In the genomic region with DNA sequence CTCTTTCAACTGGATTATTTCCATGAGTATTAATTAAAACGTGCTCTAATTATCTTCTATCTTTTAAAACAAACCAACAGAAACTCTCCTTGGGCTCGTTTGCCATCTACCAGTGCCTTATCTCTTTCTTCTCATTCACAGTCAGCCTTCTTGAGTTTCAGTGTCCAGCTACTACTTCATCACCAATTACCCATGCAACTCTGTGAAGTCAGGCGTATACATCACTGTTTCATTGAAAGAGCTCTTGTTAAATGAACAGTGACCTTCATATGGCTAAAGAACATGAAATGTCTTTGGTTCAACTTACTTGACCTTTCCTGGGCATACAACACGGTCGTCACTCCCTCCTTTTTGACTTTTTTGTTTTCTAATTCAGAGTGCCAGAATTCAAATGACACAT, we compare ENCODE assay signal across 23 cellular contexts. TPM values are rescaled to one million over a fixed set of nuclear protein-coding genes. Genes with fewer than 3 reads are reported as not detected.
DNase-seq lines count a peak whose midpoint lies in the region; ATAC-seq, FAIRE-seq and TF ChIP-seq lines count a peak whose summit lies in the region.
"Had no signal": no experiment of that assay in that cellular context is flagged by ENCODE, and none has a peak within 500 bp of the region (broad histone marks: within the 10 kb centered on the region; RNA-seq: fewer than 3 reads in every experiment).

No MANE protein-coding gene starts in this region.

- H3K36me3 ChIP-seq in astrocyte (ENCODE audit: insufficient read depth, low read length) (no peaks in the 10 kb centered on the region), esophagus muscularis mucosa (no peaks in the 10 kb centered on the region)
- H3K36me3 ChIP-seq: BE2C had no signal

- WGBS in esophagus muscularis mucosa, result 68% methylated on average over 5 of the region's 5 CpGs

- H3K9me3 Mint-ChIP-seq in astrocyte (ENCODE audit: unreplicated experiment) (peaks cover 17% of the 10 kb centered on the region), nephron (peaks cover 7% of the 10 kb centered on the region)
- H3K9me3 Mint-ChIP-seq in activated T-cell treated with anti-CD3 and anti-CD28 coated beads, Interleukin-2, amount 50 U/mL, for 24 hours, result peaks cover 17% of the 10 kb centered on the region

- H3K27ac ChIP-seq in astrocyte (ENCODE audit: low read depth, low read length), result no peak overlapping the region
- H3K27ac ChIP-seq in esophagus muscularis mucosa (replicated peaks in 1 of 4), result no peak overlapping the region

- no peak for DNase-seq in astrocyte (ENCODE audit: low read depth)
- DNase-seq in esophagus muscularis mucosa (ENCODE audit: extremely low spot score), result peak; percentile 39
- DNase-seq in retina, result peak; percentile 20
- no peak for DNase-seq in effector CD4-positive, alpha-beta T cell
- DNase-seq in activated T-cell treated with anti-CD3 and anti-CD28 coated beads, Interleukin-2, amount 50 U/mL, for 24 hours, result no peak
- DNase-seq: ACHN; BE2C; C1 segment of cervical spinal cord; CD4-positive, CD25-positive, alpha-beta regulatory T cell; CD8-positive, alpha-beta memory T cell; COR-L47; DMS153; DMS79; GDM1; HCEC 1CT had no signal

- H4K20me1 ChIP-seq in astrocyte (ENCODE audit: insufficient read depth, low read length), result no peaks in the 10 kb centered on the region

- TF ChIP-seq EP300 in esophagus muscularis mucosa (IDR thresholded peaks at IDR 0.05), result no peak

- no peak for FAIRE-seq in astrocyte (lab: Jason Lieb, UNC)
- FAIRE-seq: A204.1, GM12892, GM18507, H54 had no signal

- H3K27me3 Mint-ChIP-seq in astrocyte (ENCODE audit: low read depth, unreplicated experiment), result peaks cover 1% of the 10 kb centered on the region
- peaks cover 4% of the 10 kb centered on the region for H3K27me3 Mint-ChIP-seq in nephron (ENCODE audit: low read depth)
- no peaks in the 10 kb centered on the region for H3K27me3 Mint-ChIP-seq in activated T-cell treated with anti-CD3 and anti-CD28 coated beads, Interleukin-2, amount 50 U/mL, for 24 hours
- H3K27me3 Mint-ChIP-seq: CD4-positive, CD25-positive, alpha-beta regulatory T cell had no signal

- ATAC-seq in HG02970 (IDR thresholded peaks at IDR 0.05; ENCODE audit: low FRiP score, unreplicated experiment) (no peak), HG02840 (IDR thresholded peaks at IDR 0.05; ENCODE audit: low FRiP score, unreplicated experiment) (no peak)
- ATAC-seq: GM23338 had no signal

- no peak overlapping the region for H3K4me2 ChIP-seq in astrocyte (ENCODE audit: low read length)
- H3K4me2 ChIP-seq: GM23338 had no signal

- H3K4me1 ChIP-seq in astrocyte (ENCODE audit: insufficient read depth, low read length) (no peaks in the 10 kb centered on the region), esophagus muscularis mucosa (peaks cover 4 to 8% (median 6%) of the 10 kb centered on the region in 4 donors)
- H3K4me1 ChIP-seq: BE2C had no signal

- H3K9me3 ChIP-seq in astrocyte (ENCODE audit: insufficient read depth, low read depth, low read length) (peaks cover 13% of the 10 kb centered on the region), esophagus muscularis mucosa (peaks cover 0 to 5% (median 0%) of the 10 kb centered on the region in 4 donors)
- H3K9me3 ChIP-seq: BE2C had no signal

- no peak overlapping the region for H3K9ac ChIP-seq in astrocyte (ENCODE audit: low read length)

- H3K27ac Mint-ChIP-seq in astrocyte (ENCODE audit: unreplicated experiment) (peak overlapping the region; percentile 8), nephron (peak overlapping the region; percentile 31 to 95 (median 90))
- no peak overlapping the region for H3K27ac Mint-ChIP-seq in activated T-cell treated with anti-CD3 and anti-CD28 coated beads, Interleukin-2, amount 50 U/mL, for 24 hours
- H3K27ac Mint-ChIP-seq: CD4-positive, CD25-positive, alpha-beta regulatory T cell; CD8-positive, alpha-beta memory T cell; GM23338 had no signal

- H2AFZ ChIP-seq in astrocyte (ENCODE audit: low read depth, low read length), result no peak overlapping the region
- H2AFZ ChIP-seq: GM23338 had no signal

- no peaks in the 10 kb centered on the region for H3K27me3 ChIP-seq in astrocyte (ENCODE audit: insufficient read depth, low read length)
- no peaks in the 10 kb centered on the region for H3K27me3 ChIP-seq in esophagus muscularis mucosa
- H3K27me3 ChIP-seq: BE2C had no signal

- no peaks in the 10 kb centered on the region for H3K79me2 ChIP-seq in astrocyte (ENCODE audit: insufficient read depth, low read length)

- intact Hi-C loops in esophagus muscularis mucosa (cut with DNase I), result no loop called here

- TF ChIP-seq POLR2A in esophagus muscularis mucosa (IDR thresholded peaks at IDR 0.05; ENCODE audit: low read depth), result no peak

- no peak overlapping the region for H3K4me3 ChIP-seq in astrocyte (ENCODE audit: insufficient read depth, low read depth, low read length)
- no peak overlapping the region for H3K4me3 ChIP-seq in esophagus muscularis mucosa
- H3K4me3 ChIP-seq: GM23338 had no signal

- H3K4me3 Mint-ChIP-seq in astrocyte (ENCODE audit: unreplicated experiment) (no peak overlapping the region), nephron (peak overlapping the region in 2 of 3 experiments; percentile 0 to 26)
- H3K4me3 Mint-ChIP-seq in activated T-cell treated with anti-CD3 and anti-CD28 coated beads, Interleukin-2, amount 50 U/mL, for 24 hours, result no peak overlapping the region
- H3K4me3 Mint-ChIP-seq: CD4-positive, CD25-positive, alpha-beta regulatory T cell; CD8-positive, alpha-beta memory T cell; GM23338 had no signal

- TF ChIP-seq CTCF in astrocyte (IDR thresholded peaks at IDR 0.05; ENCODE audit: insufficient read depth, low read depth, low read length) (no peak), esophagus muscularis mucosa (IDR thresholded peaks at IDR 0.05) (no peak), nephron (IDR thresholded peaks at IDR 0.05; ENCODE audit: unreplicated experiment in 3 of 3) (no peak)

- H3K36me3 Mint-ChIP-seq in astrocyte (ENCODE audit: low read depth, unreplicated experiment), result peaks cover 6% of the 10 kb centered on the region
- H3K36me3 Mint-ChIP-seq in nephron (ENCODE audit: low read depth), result peaks cover 16% of the 10 kb centered on the region
- peaks cover 6% of the 10 kb centered on the region for H3K36me3 Mint-ChIP-seq in activated T-cell treated with anti-CD3 and anti-CD28 coated beads, Interleukin-2, amount 50 U/mL, for 24 hours (ENCODE audit: low read depth)
- H3K36me3 Mint-ChIP-seq: CD4-positive, CD25-positive, alpha-beta regulatory T cell had no signal

- H3K4me1 Mint-ChIP-seq in astrocyte (ENCODE audit: low read depth, unreplicated experiment) (peaks cover 5% of the 10 kb centered on the region), nephron (peaks cover 20% of the 10 kb centered on the region)
- H3K4me1 Mint-ChIP-seq in activated T-cell treated with anti-CD3 and anti-CD28 coated beads, Interleukin-2, amount 50 U/mL, for 24 hours (ENCODE audit: low read depth), result peaks cover 16% of the 10 kb centered on the region
- H3K4me1 Mint-ChIP-seq: GM23338 had no signal

RNA-seq across cellular contexts. Expression of gene IFT88, which starts 5.2 kb away (rescaled TPM):
- total RNA-seq in astrocyte (7.6 and 8.0 TPM in 2 replicates), esophagus muscularis mucosa (10 to 100 TPM; 10.4 to 13.7 (median 11.5) TPM)

RNA-seq across cellular contexts. Expression of gene CRYL1, which starts 36.1 kb away (rescaled TPM):
- total RNA-seq in astrocyte, result 3.7 and 4.0 TPM in 2 replicates
- total RNA-seq in esophagus muscularis mucosa, result 10 to 100 TPM; 42.3 to 59.3 (median 45.4) TPM

Comparison
In these comparisons a context has a peak if more than half of its experiments do, and no peak if none do; other contexts are left out.
1. DNase-seq: peak in esophagus muscularis mucosa (single experiment) and retina (single experiment); none in astrocyte (single experiment), effector CD4-positive, alpha-beta T cell (single experiment) and activated T-cell treated with anti-CD3 and anti-CD28 coated beads, Interleukin-2, amount 50 U/mL, for 24 hours (single experiment).
2. H3K4me3 Mint-ChIP-seq: peak in nephron (2 of 3); none in astrocyte (single experiment) and activated T-cell treated with anti-CD3 and anti-CD28 coated beads, Interleukin-2, amount 50 U/mL, for 24 hours (single experiment).